ENCODE assay signal across 27 cellular contexts in genomic region chr2:38632980-38633379, GRCh38.
"Had no signal": no experiment of that assay in that cellular context is flagged by ENCODE, and none has a peak within 500 bp of the region (broad histone marks: within the 10 kb centered on the region; RNA-seq: fewer than 3 reads in every experiment).

No MANE protein-coding gene starts in this region.

- DNase-seq: colonic mucosa; cortex of kidney; dermis blood vessel endothelial cell; dorsolateral prefrontal cortex; effector CD4-positive, alpha-beta T cell; effector CD8-positive, alpha-beta T cell; effector memory CD4-positive, alpha-beta T cell; effector memory CD8-positive, alpha-beta T cell; endodermal cell; erythroblast; esophagus squamous epithelium; foreskin fibroblast; foreskin keratinocyte; foreskin melanocyte; gastrocnemius medialis; glutamatergic neuron; heart left ventricle; heart right ventricle had no signal

- H3K36me3 ChIP-seq: colonic mucosa, esophagus muscularis mucosa, esophagus squamous epithelium, gastrocnemius medialis, gastroesophageal sphincter, heart left ventricle, heart right ventricle had no signal

- H3K9me3 ChIP-seq: colonic mucosa, esophagus squamous epithelium, gastrocnemius medialis had no signal

- FAIRE-seq: colon, endometrium, endothelial cell of umbilical vein, frontal cortex had no signal

- ATAC-seq: effector memory CD8-positive, alpha-beta T cell; esophagus mucosa; foreskin keratinocyte; gastrocnemius medialis; gastroesophageal sphincter; heart left ventricle; heart right ventricle had no signal

- H3K4me1 ChIP-seq: colonic mucosa, esophagus muscularis mucosa, esophagus squamous epithelium, foreskin keratinocyte, gastrocnemius medialis, gastroesophageal sphincter had no signal

- H3K4me3 ChIP-seq: colonic mucosa, coronary artery, dorsolateral prefrontal cortex, esophagus muscularis mucosa, esophagus squamous epithelium, gastrocnemius medialis, gastroesophageal sphincter, heart left ventricle, heart right ventricle had no signal

- H3K27ac ChIP-seq: colonic mucosa, coronary artery, dorsolateral prefrontal cortex, epithelial cell of prostate, esophagus muscularis mucosa, esophagus squamous epithelium, foreskin keratinocyte, gastrocnemius medialis, gastroesophageal sphincter, heart left ventricle, heart right ventricle had no signal

- H3K27me3 ChIP-seq: colonic mucosa, esophagus muscularis mucosa, esophagus squamous epithelium, gastrocnemius medialis, gastroesophageal sphincter, heart left ventricle, heart right ventricle had no signal
